ENCODE assay signal across 1 cellular context in the genomic region with DNA sequence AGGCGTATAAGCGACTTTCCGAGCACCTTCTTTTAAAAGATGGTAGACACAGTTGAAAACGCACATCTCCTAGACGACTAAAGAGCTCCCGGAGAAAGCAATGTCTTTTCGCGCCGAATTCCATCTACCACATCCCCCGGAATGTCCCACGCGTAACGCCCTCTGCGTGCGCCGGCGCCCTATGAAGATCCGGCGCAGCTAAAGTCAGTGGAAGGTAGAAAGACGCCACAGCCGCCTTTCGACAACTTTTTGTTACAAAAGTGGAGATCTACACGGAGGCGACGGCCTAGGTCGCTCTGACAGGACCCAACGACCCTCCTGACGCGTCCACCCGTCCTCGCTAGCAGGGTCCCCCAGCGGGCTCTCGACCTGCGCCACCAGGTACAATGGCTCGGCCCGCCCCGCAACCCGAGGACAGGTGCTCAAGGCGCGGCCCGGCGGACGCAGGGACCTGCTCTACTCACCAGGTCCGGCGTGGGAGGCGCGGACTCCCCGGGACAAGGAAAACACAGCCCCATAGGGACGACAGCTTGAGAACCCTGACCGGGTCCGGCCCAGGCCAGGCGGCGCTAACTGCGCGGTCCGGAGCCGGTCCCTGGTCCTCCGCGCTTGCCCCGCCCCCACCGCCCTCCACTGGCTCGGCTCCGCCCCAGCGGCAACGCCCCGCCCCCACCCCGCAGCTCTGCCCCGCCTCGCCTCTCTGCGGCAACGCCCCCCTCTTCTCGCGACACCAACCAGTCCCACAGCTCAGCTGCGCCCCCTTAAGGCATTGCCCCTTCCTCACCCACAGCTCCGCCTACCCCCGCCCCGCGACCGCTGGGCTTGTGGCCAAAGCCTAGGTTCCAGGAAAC.
TF ChIP-seq lines count a peak whose summit lies in the region.

Gene SVIP (minus strand): TSS at position 571 of the 851 bp plus-strand sequence. CDS start 53 bp downstream, at position 518.

TF ChIP-seq in HEK293, 187 proteins besides CTCF, POLR2A, EP300 and RAD21 (continued from another document and continues in another):
- TF ChIP-seq PRDM10 (tag by site-specific recombination; IDR thresholded peaks at IDR 0.05) (peak; percentile 92), SCRT2 (tag by site-specific recombination; IDR thresholded peaks at IDR 0.05) (no peak), ZFP3 (tag by site-specific recombination; IDR thresholded peaks at IDR 0.05; ENCODE audit: low read depth) (no peak), ZBTB10 (tag by site-specific recombination; IDR thresholded peaks at IDR 0.05) (no peak), ZNF37A (tag by site-specific recombination; IDR thresholded peaks at IDR 0.05) (no peak), ZNF768 (tag by site-specific recombination; IDR thresholded peaks at IDR 0.05) (no peak), ZNF324 (tag by site-specific recombination; IDR thresholded peaks at IDR 0.05) (no peak), KLF10 (tag by site-specific recombination; IDR thresholded peaks at IDR 0.05) (peak; percentile 40), ZNF214 (tag by site-specific recombination; IDR thresholded peaks at IDR 0.05; ENCODE audit: borderline replicate concordance) (no peak), ZNF391 (tag by site-specific recombination; IDR thresholded peaks at IDR 0.05; ENCODE audit: borderline replicate concordance, low read depth) (no peak), ZNF112 (tag by site-specific recombination; IDR thresholded peaks at IDR 0.05) (no peak), SP3 (tag by site-specific recombination; IDR thresholded peaks at IDR 0.05) (peak; percentile 69), TCF7L2 (IDR thresholded peaks at IDR 0.05; ENCODE audit: borderline replicate concordance, low read depth, low read length) (no peak), ZNF529 (tag by site-specific recombination; IDR thresholded peaks at IDR 0.05; ENCODE audit: insufficient replicate concordance) (no peak), ZNF629 (tag by site-specific recombination; IDR thresholded peaks at IDR 0.05) (no peak; the same call in 1 of the 2 replicates), MEIS1 (CRISPR knock-in tag; IDR thresholded peaks at IDR 0.05; ENCODE audit: borderline replicate concordance) (no peak), ZNF423 (tag by site-specific recombination; IDR thresholded peaks at IDR 0.05) (no peak), ZNF449 (tag by site-specific recombination; IDR thresholded peaks at IDR 0.05) (no peak), ZNF274 (IDR thresholded peaks at IDR 0.05; ENCODE audit: low read length) (no peak), ZNF274 (tag by site-specific recombination; IDR thresholded peaks at IDR 0.05; ENCODE audit: borderline replicate concordance) (no peak), ZNF221 (tag by site-specific recombination; IDR thresholded peaks at IDR 0.05; ENCODE audit: borderline replicate concordance) (no peak), ZNF416 (tag by site-specific recombination; IDR thresholded peaks at IDR 0.05) (no peak), SCRT1 (tag by site-specific recombination; IDR thresholded peaks at IDR 0.05; ENCODE audit: borderline replicate concordance) (no peak), ZSCAN30 (tag by site-specific recombination; IDR thresholded peaks at IDR 0.05) (no peak; the same call in 1 of the 2 replicates), ZNF138 (tag by site-specific recombination; IDR thresholded peaks at IDR 0.05; ENCODE audit: borderline replicate concordance) (no peak), ZNF747 (tag by site-specific recombination; IDR thresholded peaks at IDR 0.05) (no peak), ZNF311 (tag by site-specific recombination; IDR thresholded peaks at IDR 0.05; ENCODE audit: borderline replicate concordance) (no peak), ZNF280D (tag by site-specific recombination; IDR thresholded peaks at IDR 0.05) (no peak), KLF9 (tag by site-specific recombination; IDR thresholded peaks at IDR 0.05; ENCODE audit: low read depth) (peak; percentile 59), ZBTB1 (tag by site-specific recombination; IDR thresholded peaks at IDR 0.05) (no peak), YY1 (tag by site-specific recombination; IDR thresholded peaks at IDR 0.05) (no peak), MZF1 (tag by site-specific recombination; IDR thresholded peaks at IDR 0.05; ENCODE audit: borderline replicate concordance) (no peak), BCL11B (tag by site-specific recombination; IDR thresholded peaks at IDR 0.05; ENCODE audit: low read depth) (no peak)
- TF ChIP-seq, protein P1, sequence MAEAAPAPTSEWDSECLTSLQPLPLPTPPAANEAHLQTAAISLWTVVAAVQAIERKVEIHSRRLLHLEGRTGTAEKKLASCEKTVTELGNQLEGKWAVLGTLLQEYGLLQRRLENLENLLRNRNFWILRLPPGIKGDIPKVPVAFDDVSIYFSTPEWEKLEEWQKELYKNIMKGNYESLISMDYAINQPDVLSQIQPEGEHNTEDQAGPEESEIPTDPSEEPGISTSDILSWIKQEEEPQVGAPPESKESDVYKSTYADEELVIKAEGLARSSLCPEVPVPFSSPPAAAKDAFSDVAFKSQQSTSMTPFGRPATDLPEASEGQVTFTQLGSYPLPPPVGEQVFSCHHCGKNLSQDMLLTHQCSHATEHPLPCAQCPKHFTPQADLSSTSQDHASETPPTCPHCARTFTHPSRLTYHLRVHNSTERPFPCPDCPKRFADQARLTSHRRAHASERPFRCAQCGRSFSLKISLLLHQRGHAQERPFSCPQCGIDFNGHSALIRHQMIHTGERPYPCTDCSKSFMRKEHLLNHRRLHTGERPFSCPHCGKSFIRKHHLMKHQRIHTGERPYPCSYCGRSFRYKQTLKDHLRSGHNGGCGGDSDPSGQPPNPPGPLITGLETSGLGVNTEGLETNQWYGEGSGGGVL (tag by site-specific recombination; IDR thresholded peaks at IDR 0.05): no peak
- TF ChIP-seq, protein P2, sequence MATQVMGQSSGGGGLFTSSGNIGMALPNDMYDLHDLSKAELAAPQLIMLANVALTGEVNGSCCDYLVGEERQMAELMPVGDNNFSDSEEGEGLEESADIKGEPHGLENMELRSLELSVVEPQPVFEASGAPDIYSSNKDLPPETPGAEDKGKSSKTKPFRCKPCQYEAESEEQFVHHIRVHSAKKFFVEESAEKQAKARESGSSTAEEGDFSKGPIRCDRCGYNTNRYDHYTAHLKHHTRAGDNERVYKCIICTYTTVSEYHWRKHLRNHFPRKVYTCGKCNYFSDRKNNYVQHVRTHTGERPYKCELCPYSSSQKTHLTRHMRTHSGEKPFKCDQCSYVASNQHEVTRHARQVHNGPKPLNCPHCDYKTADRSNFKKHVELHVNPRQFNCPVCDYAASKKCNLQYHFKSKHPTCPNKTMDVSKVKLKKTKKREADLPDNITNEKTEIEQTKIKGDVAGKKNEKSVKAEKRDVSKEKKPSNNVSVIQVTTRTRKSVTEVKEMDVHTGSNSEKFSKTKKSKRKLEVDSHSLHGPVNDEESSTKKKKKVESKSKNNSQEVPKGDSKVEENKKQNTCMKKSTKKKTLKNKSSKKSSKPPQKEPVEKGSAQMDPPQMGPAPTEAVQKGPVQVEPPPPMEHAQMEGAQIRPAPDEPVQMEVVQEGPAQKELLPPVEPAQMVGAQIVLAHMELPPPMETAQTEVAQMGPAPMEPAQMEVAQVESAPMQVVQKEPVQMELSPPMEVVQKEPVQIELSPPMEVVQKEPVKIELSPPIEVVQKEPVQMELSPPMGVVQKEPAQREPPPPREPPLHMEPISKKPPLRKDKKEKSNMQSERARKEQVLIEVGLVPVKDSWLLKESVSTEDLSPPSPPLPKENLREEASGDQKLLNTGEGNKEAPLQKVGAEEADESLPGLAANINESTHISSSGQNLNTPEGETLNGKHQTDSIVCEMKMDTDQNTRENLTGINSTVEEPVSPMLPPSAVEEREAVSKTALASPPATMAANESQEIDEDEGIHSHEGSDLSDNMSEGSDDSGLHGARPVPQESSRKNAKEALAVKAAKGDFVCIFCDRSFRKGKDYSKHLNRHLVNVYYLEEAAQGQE (tag by site-specific recombination; IDR thresholded peaks at IDR 0.05): no peak
- TF ChIP-seq, protein P3, sequence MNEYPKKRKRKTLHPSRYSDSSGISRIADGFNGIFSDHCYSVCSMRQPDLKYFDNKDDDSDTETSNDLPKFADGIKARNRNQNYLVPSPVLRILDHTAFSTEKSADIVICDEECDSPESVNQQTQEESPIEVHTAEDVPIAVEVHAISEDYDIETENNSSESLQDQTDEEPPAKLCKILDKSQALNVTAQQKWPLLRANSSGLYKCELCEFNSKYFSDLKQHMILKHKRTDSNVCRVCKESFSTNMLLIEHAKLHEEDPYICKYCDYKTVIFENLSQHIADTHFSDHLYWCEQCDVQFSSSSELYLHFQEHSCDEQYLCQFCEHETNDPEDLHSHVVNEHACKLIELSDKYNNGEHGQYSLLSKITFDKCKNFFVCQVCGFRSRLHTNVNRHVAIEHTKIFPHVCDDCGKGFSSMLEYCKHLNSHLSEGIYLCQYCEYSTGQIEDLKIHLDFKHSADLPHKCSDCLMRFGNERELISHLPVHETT (tag by site-specific recombination; IDR thresholded peaks at IDR 0.05): no peak
- TF ChIP-seq, protein P4, sequence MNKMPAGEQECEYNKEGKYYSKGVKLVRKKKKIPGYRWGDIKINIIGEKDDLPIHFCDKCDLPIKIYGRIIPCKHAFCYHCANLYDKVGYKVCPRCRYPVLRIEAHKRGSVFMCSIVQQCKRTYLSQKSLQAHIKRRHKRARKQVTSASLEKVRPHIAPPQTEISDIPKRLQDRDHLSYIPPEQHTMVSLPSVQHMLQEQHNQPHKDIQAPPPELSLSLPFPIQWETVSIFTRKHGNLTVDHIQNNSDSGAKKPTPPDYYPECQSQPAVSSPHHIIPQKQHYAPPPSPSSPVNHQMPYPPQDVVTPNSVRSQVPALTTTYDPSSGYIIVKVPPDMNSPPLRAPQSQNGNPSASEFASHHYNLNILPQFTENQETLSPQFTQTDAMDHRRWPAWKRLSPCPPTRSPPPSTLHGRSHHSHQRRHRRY (tag by site-specific recombination; IDR thresholded peaks at IDR 0.05): no peak
